ENCODE assay signal across 25 cellular contexts in the genomic region with DNA sequence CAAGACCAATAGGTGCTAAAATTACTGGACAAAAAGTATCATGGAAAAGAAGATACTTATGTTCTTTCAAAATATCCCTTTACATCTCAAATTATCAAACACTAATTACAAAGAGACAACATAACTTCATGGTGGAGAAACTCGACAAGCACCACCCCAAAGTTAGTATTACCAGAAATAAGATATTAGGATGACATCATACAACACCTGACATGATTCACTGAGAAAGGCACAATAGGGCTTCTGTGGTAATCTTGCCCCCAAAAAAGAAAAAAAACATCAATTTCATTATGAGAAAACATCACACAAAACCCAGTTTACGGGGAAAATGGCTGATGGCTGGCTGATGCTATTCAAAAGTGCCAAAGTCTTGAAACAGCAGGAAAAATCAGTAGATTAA.
"Had no signal": no experiment of that assay in that cellular context is flagged by ENCODE, and none has a peak within 500 bp of the region (broad histone marks: within the 10 kb centered on the region; RNA-seq: fewer than 3 reads in every experiment).

No MANE protein-coding gene starts in this region.

- H3K27me3 ChIP-seq: neural progenitor cell, ovary, spleen, stomach, testis, tibial artery, transverse colon, upper lobe of right lung, uterus had no signal

- ATAC-seq: naive thymus-derived CD4-positive, alpha-beta T cell; natural killer cell; psoas muscle; right cardiac atrium; sciatic nerve; stimulated activated effector memory CD8-positive, alpha-beta T cell treated with anti-CD3 and anti-CD28 coated beads, Interleukin-12 subunit alpha, Interleukin-12 subunit beta, amount 100 ng/mL, for 72 hours; stimulated activated naive B cell treated with anti-CD40 and anti-IgM and Interleukin-4, amounts not matched to agents 10 μg/mL and 1 μg/mL and 100 μg/mL, for 72 hours; upper lobe of right lung had no signal

- H3K9me3 ChIP-seq: ovary, psoas muscle, spleen, stomach, testis, tibial artery, transverse colon, upper lobe of right lung, uterus had no signal

- H3K9ac ChIP-seq: neural progenitor cell, parathyroid adenoma had no signal

- DNase-seq: naive thymus-derived CD4-positive, alpha-beta T cell; natural killer cell; occipital lobe; ovary; posterior cingulate gyrus; psoas muscle; right cardiac atrium; spleen; stimulated activated CD4-positive, alpha-beta T cell treated with anti-CD3 and anti-CD28 coated beads, Interleukin-12 subunit alpha, Interleukin-12 subunit beta, amount 100 ng/mL, for 4 hours; stimulated activated CD4-positive, alpha-beta T cell treated with anti-CD3 and anti-CD28 coated beads, Interleukin-1b, Interleukin-23, amount 100 ng/mL, for 48 hours; stimulated activated CD4-positive, alpha-beta T cell treated with anti-CD3 and anti-CD28 coated beads, Interleukin-4, amount 100 ng/mL, for 24 hours; stimulated activated naive B cell treated with anti-CD40 and anti-IgM and Interleukin-4, amounts not matched to agents 10 μg/mL and 1 μg/mL and 100 μg/mL, for 72 hours; stimulated activated naive CD4-positive, alpha-beta T cell treated with Interleukin-2 at 50 U/mL for 16 hours; stomach; testis; tibial artery; transverse colon; upper lobe of right lung; uterus had no signal

- H3K4me3 ChIP-seq: neural progenitor cell, ovary, psoas muscle, skin epidermis, smooth muscle cell, spleen, stomach, testis, tibial artery, transverse colon, upper lobe of right lung, uterus had no signal

- H3K27ac ChIP-seq: neural progenitor cell, ovary, parathyroid adenoma, psoas muscle, skin epidermis, spleen, stomach, testis, tibial artery, transverse colon, upper lobe of right lung, uterus had no signal

- H2AFZ ChIP-seq: neural progenitor cell, parathyroid adenoma had no signal

- H3K79me2 ChIP-seq: parathyroid adenoma had no signal

- H3K36me3 ChIP-seq: neural progenitor cell, ovary, spleen, stomach, tibial artery, transverse colon, upper lobe of right lung, uterus had no signal

- H3K4me2 ChIP-seq: neural progenitor cell, smooth muscle cell had no signal

- H3K4me1 ChIP-seq: neural progenitor cell, parathyroid adenoma, psoas muscle, spleen, stomach, testis, tibial artery, transverse colon, upper lobe of right lung, uterus had no signal
